9 cellular contexts compared by ENCODE assay signal in the genomic region with DNA sequence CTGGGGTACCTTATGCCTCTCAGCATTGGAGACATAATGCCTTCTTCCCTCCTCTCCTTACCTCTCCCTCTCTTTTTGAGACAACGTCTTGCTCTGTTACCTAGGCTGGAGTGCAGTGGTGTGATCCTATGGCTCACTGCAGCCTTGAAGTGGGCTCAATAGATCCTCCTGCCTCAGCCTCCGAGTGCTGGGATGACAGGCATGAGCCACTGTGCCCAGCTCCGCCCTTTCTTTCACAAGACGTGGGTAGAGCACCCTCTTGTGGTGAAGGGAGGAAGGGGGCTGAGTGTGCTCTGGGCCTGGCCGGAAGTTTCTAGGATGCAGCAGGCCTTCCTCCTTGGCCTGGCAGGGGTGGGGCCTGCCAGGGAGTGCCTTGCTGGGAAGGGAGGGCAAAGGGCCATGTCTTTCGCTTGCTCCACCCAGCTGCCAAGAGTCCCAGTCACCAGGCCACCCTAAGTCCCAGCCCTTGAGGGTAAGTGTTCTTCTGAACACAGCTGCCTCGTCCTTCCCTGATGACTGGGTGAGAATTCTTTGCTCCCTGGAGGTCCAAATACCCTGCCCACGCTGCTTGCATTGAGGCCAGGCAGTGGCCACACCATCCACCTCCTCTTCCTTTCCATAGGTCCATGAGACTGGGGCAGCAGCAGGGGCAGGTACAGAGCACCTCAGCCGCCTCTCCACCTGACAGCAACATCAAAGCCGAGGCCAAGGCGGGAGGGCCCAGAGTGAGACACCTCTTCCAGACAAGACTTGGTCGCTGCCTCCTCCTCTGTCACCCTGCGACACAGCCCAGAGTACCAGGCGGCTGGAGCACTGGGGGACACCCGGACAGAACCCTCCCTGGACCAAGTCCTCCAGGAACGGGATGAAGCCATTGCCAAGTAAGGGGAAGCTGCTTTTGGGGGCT. TPM values are rescaled to one million over a fixed set of nuclear protein-coding genes. Genes with fewer than 3 reads are reported as not detected.
A peak's percentile ranks its signal among the peaks of the same experiment; 100 is the strongest.
DNase-seq lines count a peak whose midpoint lies in the region; ATAC-seq and TF ChIP-seq lines count a peak whose summit lies in the region.
"Had no signal": no experiment of that assay in that cellular context is flagged by ENCODE, and none has a peak within 500 bp of the region (broad histone marks: within the 10 kb centered on the region; RNA-seq: fewer than 3 reads in every experiment).

No MANE protein-coding gene starts in this region.

- DNase-seq in NCI-H510A (lab: John Stamatoyannopoulos, UW), result peak; percentile 82
- peak; percentile 68 for DNase-seq in activated CD4-positive, alpha-beta T cell treated with anti-CD3 and anti-CD28 coated beads for 1 hour
- peak; percentile 96 for DNase-seq in colonic mucosa
- DNase-seq in lower lobe of right lung, result peak; percentile 91
- peak; percentile 54 to 68 for DNase-seq in stimulated activated CD8-positive, alpha-beta memory T cell treated with anti-CD3 and anti-CD28 coated beads, Interleukin-15, amount 100 ng/mL, for 4 hours (ENCODE audit: low read depth in 2 of 2)

- H3K9ac ChIP-seq in colonic mucosa (ENCODE audit: low read depth in 2 of 2, low read length in 2 of 2), result peak overlapping the region; percentile 64 to 88

- H3K4me1 ChIP-seq in colonic mucosa, result peaks cover 4% of the 10 kb centered on the region
- H3K4me1 ChIP-seq in lower lobe of right lung, result peaks cover 25% of the 10 kb centered on the region

- peak; percentile 42 for ATAC-seq in HG03175 (IDR thresholded peaks at IDR 0.05; ENCODE audit: unreplicated experiment)
- peak; percentile 76 to 87 for ATAC-seq in lower lobe of right lung
- ATAC-seq in GM18517 (IDR thresholded peaks at IDR 0.05; ENCODE audit: unreplicated experiment), result no peak

- intact Hi-C loops in colonic mucosa (cut with DNase I) (loop anchor here (5.0 kb wide), 2 partner anchors 97 to 122 kb away; a partner anchor contains a TSS), lower lobe of right lung (cut with DNase I) (no loop called here)

- H3K27me3 ChIP-seq in colonic mucosa, result no peaks in the 10 kb centered on the region
- H3K27me3 ChIP-seq in lower lobe of right lung (ENCODE audit: low read depth), result no peaks in the 10 kb centered on the region

- no peaks in the 10 kb centered on the region for H3K9me3 ChIP-seq in colonic mucosa
- no peaks in the 10 kb centered on the region for H3K9me3 ChIP-seq in lower lobe of right lung

- H3K36me3 ChIP-seq in colonic mucosa (no peaks in the 10 kb centered on the region), lower lobe of right lung (peaks cover 17% of the 10 kb centered on the region)

- H3K4me3 ChIP-seq in colonic mucosa (peak overlapping the region; percentile 81), lower lobe of right lung (no peak overlapping the region)

- TF ChIP-seq CTCF in GM12873 (IDR thresholded peaks at IDR 0.05; ENCODE audit: insufficient read depth, low read depth, low read length, missing control alignments), result peak; percentile 94
- peak; percentile 82 for TF ChIP-seq CTCF in colonic mucosa (IDR thresholded peaks at IDR 0.05)
- TF ChIP-seq CTCF in lower lobe of right lung (IDR thresholded peaks at IDR 0.05), result peak; percentile 89

- peak overlapping the region; percentile 91 for H3K27ac ChIP-seq in colonic mucosa
- H3K27ac ChIP-seq in lower lobe of right lung, result peak overlapping the region; percentile 80

RNA-seq across cellular contexts. Expression of a gene that starts 3.7 kb away (rescaled TPM):
- total RNA-seq in colonic mucosa (100 to 1,000 TPM; 109 to 123 TPM), lower lobe of right lung (21.1 TPM)

RNA-seq across cellular contexts. Expression of a gene that starts 15.4 kb away (rescaled TPM):
- total RNA-seq in colonic mucosa (1 to 10 TPM; 7.0 to 7.2 TPM), lower lobe of right lung (6.6 TPM)

RNA-seq across cellular contexts. Expression of a gene that starts 35.2 kb away (rescaled TPM):
- total RNA-seq in colonic mucosa (100 to 1,000 TPM; 599 to 634 TPM), lower lobe of right lung (12.8 TPM)
- total RNA-seq: subcutaneous adipose tissue had no signal

RNA-seq across cellular contexts. Expression of a gene that starts 51.5 kb away (rescaled TPM):
- total RNA-seq in colonic mucosa, result 10 to 100 TPM; 46.4 to 79.5 TPM
- 42.4 TPM for total RNA-seq in lower lobe of right lung

RNA-seq across cellular contexts. Expression of a gene that starts 51.6 kb away (rescaled TPM):
- total RNA-seq in colonic mucosa, result 10 to 100 TPM in 1 of 2 donors, 1 to 10 TPM in 1; 9.7 to 15.1 TPM
- total RNA-seq in lower lobe of right lung, result 10.5 TPM

Comparison
In these comparisons a context has a peak if more than half of its experiments do, and no peak if none do; other contexts are left out.
1. RNA of a gene that starts 35.2 kb away (total RNA-seq): 599 to 634 TPM in colonic mucosa; 12.8 TPM in lower lobe of right lung (single experiment); every median in the first group is over 10 times any median in the second.
2. Peak in every context shown above with its lines, with median percentiles within 50 percentile points of each other: CTCF ChIP-seq and DNase-seq.